Comparison of ENCODE assay signal across 22 cellular contexts in genomic region chr11:79150320-79150719, GRCh38.
"Had no signal": no experiment of that assay in that cellular context is flagged by ENCODE, and none has a peak within 500 bp of the region (broad histone marks: within the 10 kb centered on the region; RNA-seq: fewer than 3 reads in every experiment).

No MANE protein-coding gene starts in this region.

- H3K27ac ChIP-seq: coronary artery, esophagus muscularis mucosa, right atrium auricular region, tibial artery had no signal

- H3K27ac Mint-ChIP-seq: activated CD4-positive, alpha-beta T cell treated with anti-CD3 and anti-CD28 coated beads, Interleukin-2, amount 10 ng/mL, durations not matched to agents 7 days and 5 days; activated naive CD8-positive, alpha-beta T cell treated with anti-CD3 and anti-CD28 coated beads for 36 hours; activated T-cell treated with anti-CD3 and anti-CD28 coated beads, Interleukin-2, amount 50 U/mL, for 72 hours; brain; nephron; progenitor cell of endocrine pancreas had no signal

- H3K9me3 ChIP-seq: esophagus muscularis mucosa, right atrium auricular region, tibial artery had no signal

- H3K36me3 Mint-ChIP-seq: activated naive CD8-positive, alpha-beta T cell treated with anti-CD3 and anti-CD28 coated beads for 36 hours; brain had no signal

- H3K4me1 ChIP-seq: esophagus muscularis mucosa, right atrium auricular region had no signal

- H3K36me3 ChIP-seq: esophagus muscularis mucosa, right atrium auricular region, tibial artery had no signal

- H3K4me3 ChIP-seq: coronary artery, esophagus muscularis mucosa, right atrium auricular region, tibial artery had no signal

- H3K9me3 Mint-ChIP-seq: activated naive CD8-positive, alpha-beta T cell treated with anti-CD3 and anti-CD28 coated beads for 36 hours; activated T-cell treated with anti-CD3 and anti-CD28 coated beads, Interleukin-2, amount 50 U/mL, for 72 hours; central memory CD8-positive, alpha-beta T cell; nephron had no signal

- ATAC-seq: activated T-cell treated with anti-CD3 and anti-CD28 coated beads, Interleukin-2, amount 50 U/mL, for 72 hours; left ventricle myocardium superior had no signal

- DNase-seq: activated CD4-positive, alpha-beta T cell treated with anti-CD3 and anti-CD28 coated beads, Interleukin-2, amount 10 ng/mL, durations not matched to agents 7 days and 5 days; activated CD8-positive, alpha-beta memory T cell treated with anti-CD3 and anti-CD28 coated beads, Interleukin-2, amount 50 U/mL, for 48 hours; activated gamma-delta T cell; activated naive CD8-positive, alpha-beta T cell treated with anti-CD3 and anti-CD28 coated beads for 36 hours; activated T-cell treated with anti-CD3 and anti-CD28 coated beads, Interleukin-2, amount 50 U/mL, for 72 hours; amygdala; hippocampal formation; left ventricle myocardium superior; mesendoderm; occipital lobe; stimulated activated CD4-positive, alpha-beta T cell treated with anti-CD3 and anti-CD28 coated beads, Interleukin-15, amount 100 ng/mL, for 24 hours; stimulated activated CD4-positive, alpha-beta T cell treated with anti-CD3 and anti-CD28 coated beads, Interleukin-4, amount 100 ng/mL, for 1 hour; stimulated activated naive CD4-positive, alpha-beta T cell; T-helper 2 cell; tibial artery had no signal

- H3K27me3 ChIP-seq: esophagus muscularis mucosa, right atrium auricular region, tibial artery had no signal
